ENCODE assay signal across 1 cellular context in genomic region chr14:100374891-100375272, GRCh38.
TF ChIP-seq lines count a peak whose summit lies in the region.

No MANE protein-coding gene starts in this region.

TF ChIP-seq in A549, 52 proteins besides CTCF, POLR2A, EP300 and RAD21 (continued from another document):
- TF ChIP-seq REST (IDR thresholded peaks at IDR 0.05) (no peak), RNF2 (IDR thresholded peaks at IDR 0.05; ENCODE audit: borderline replicate concordance, low read depth) (no peak), JUNB (IDR thresholded peaks at IDR 0.05) (no peak), EHF (CRISPR knock-in tag; IDR thresholded peaks at IDR 0.05) (no peak), JUN (IDR thresholded peaks at IDR 0.05) (no peak)
